Comparison of ENCODE assay signal across 12 cellular contexts in the genomic region with DNA sequence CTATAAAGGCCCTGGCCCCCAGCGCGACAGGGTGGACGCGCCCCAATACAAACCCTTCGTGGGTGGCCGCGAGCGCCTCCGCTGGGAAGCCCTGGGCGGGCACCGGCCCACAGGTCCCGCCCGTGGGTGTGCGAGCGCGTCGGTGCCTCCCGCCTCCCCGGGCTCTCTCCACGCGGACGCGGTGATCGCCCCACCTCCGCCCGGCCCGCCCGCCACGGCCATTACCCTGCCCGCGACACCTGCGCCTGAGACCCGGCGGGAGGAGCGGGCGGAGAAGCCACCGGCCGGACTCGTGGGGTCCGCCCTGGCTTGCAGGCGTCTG.
DNase-seq lines count a peak whose midpoint lies in the region; ATAC-seq and TF ChIP-seq lines count a peak whose summit lies in the region.
"Had no signal": no experiment of that assay in that cellular context is flagged by ENCODE, and none has a peak within 500 bp of the region (broad histone marks: within the 10 kb centered on the region; RNA-seq: fewer than 3 reads in every experiment).

No MANE protein-coding gene starts in this region.

- no peaks in the 10 kb centered on the region for H3K36me3 Mint-ChIP-seq in CD4-positive, alpha-beta memory T cell
- H3K36me3 Mint-ChIP-seq: natural killer cell treated with Interleukin-12 subunit alpha and Interleukin-12 subunit beta and Interleukin-15 and Interleukin-18, amount 100 ng/mL, for 72 hours had no signal

- H3K9me3 ChIP-seq in CD4-positive, alpha-beta memory T cell (ENCODE audit: control insufficient read depth in 1 of 2, low read length in 2 of 2): no peaks in the 10 kb centered on the region
- H3K9me3 ChIP-seq in Peyer's patch (peaks cover 0 to 3% (median 0%) of the 10 kb centered on the region in 4 donors), heart left ventricle (no peaks in the 10 kb centered on the region)

- no peak for ATAC-seq in heart left ventricle
- peak; percentile 26 for ATAC-seq in omental fat pad (ENCODE audit: low FRiP score)

- intact Hi-C loops in CD4-positive, alpha-beta memory T cell (cut with micrococcal nuclease): no loop called here
- intact Hi-C loops in heart left ventricle (cut with DNase I): no loop called here
- intact Hi-C loops in posterior vena cava (cut with DNase I): no loop called here

- H3K27me3 Mint-ChIP-seq in CD4-positive, alpha-beta memory T cell: peaks cover 57 to 74% of the 10 kb centered on the region in 2 donors

- peaks cover 48% of the 10 kb centered on the region for H3K27me3 ChIP-seq in CD4-positive, alpha-beta memory T cell (ENCODE audit: insufficient read depth, low read length)
- H3K27me3 ChIP-seq in Peyer's patch (peaks cover 0 to 57% of the 10 kb centered on the region in 2 donors), heart left ventricle (peaks cover 54 to 98% (median 83%) of the 10 kb centered on the region in 9 donors)

- no peak for TF ChIP-seq CTCF in Peyer's patch (IDR thresholded peaks at IDR 0.05)
- no peak for TF ChIP-seq CTCF in heart left ventricle (IDR thresholded peaks at IDR 0.05)
- no peak for TF ChIP-seq CTCF in omental fat pad (IDR thresholded peaks at IDR 0.05)

- H3K4me3 ChIP-seq in CD4-positive, alpha-beta memory T cell (ENCODE audit: low read length in 2 of 2): peak overlapping the region in 1 of 2 donors; percentile 18
- H3K4me3 ChIP-seq in Peyer's patch: peak overlapping the region; percentile 25 to 58 (median 53)
- peak overlapping the region in 11 of 12 donors; percentile 12 to 50 (median 41) for H3K4me3 ChIP-seq in heart left ventricle

- peaks cover 29% of the 10 kb centered on the region for H3K4me1 ChIP-seq in CD4-positive, alpha-beta memory T cell (ENCODE audit: insufficient read depth, low read length)
- H3K4me1 ChIP-seq in Peyer's patch (peaks cover 0 to 34% (median 18%) of the 10 kb centered on the region in 4 donors), heart left ventricle (peaks cover 7 to 43% (median 23%) of the 10 kb centered on the region in 12 donors)

- peak in 1 of 5 donors; percentile 10 for DNase-seq in CD4-positive, alpha-beta memory T cell
- DNase-seq in Peyer's patch (no peak), heart left ventricle (no peak), omental fat pad (ENCODE audit: low spot score) (no peak), NCI-H446 treated with DMSO at 0.1 percent for 48 hours (lab: John Stamatoyannopoulos, UW) (no peak), posterior vena cava (ENCODE audit: low spot score) (no peak), medulla oblongata (ENCODE audit: extremely low spot score) (no peak), RPMI8226 (no peak)
- DNase-seq: DND-41, NCI-H1092 treated with DMSO at 0.1 percent for 48 hours had no signal

- peaks cover 14 to 48% (median 24%) of the 10 kb centered on the region in 4 donors for H3K4me1 Mint-ChIP-seq in CD4-positive, alpha-beta memory T cell

- H3K27ac ChIP-seq in CD4-positive, alpha-beta memory T cell (ENCODE audit: low read depth, low read length): no peak overlapping the region
- H3K27ac ChIP-seq in Peyer's patch (no peak overlapping the region), heart left ventricle (no peak overlapping the region)
- H3K27ac ChIP-seq: SK-N-MC had no signal

- H3K9me3 Mint-ChIP-seq in CD4-positive, alpha-beta memory T cell: peaks cover 0 to 2% (median 0%) of the 10 kb centered on the region in 8 donors
- H3K9me3 Mint-ChIP-seq: natural killer cell treated with Interleukin-12 subunit alpha and Interleukin-12 subunit beta and Interleukin-15 and Interleukin-18, amount 100 ng/mL, for 72 hours had no signal

- no peaks in the 10 kb centered on the region for H3K36me3 ChIP-seq in CD4-positive, alpha-beta memory T cell (ENCODE audit: insufficient read depth, low read length)
- no peaks in the 10 kb centered on the region for H3K36me3 ChIP-seq in Peyer's patch
- no peaks in the 10 kb centered on the region for H3K36me3 ChIP-seq in heart left ventricle

- WGBS in heart left ventricle, 4 donors: 0 to 3% (median 1%) methylated on average over 1 to 41 of the region's 41 CpGs

- POLR2A ChIA-PET in CD4-positive, alpha-beta memory T cell (lab: Charles Lee; ENCODE audit: partially characterized antibody): no interaction called here

- peak overlapping the region; percentile 52 to 79 (median 65) for H3K4me3 Mint-ChIP-seq in CD4-positive, alpha-beta memory T cell

- CTCF ChIA-PET in CD4-positive, alpha-beta memory T cell (lab: Charles Lee; ENCODE audit: partially characterized antibody): no interaction called here

- TF ChIP-seq POLR2A in Peyer's patch (IDR thresholded peaks at IDR 0.05): no peak
- TF ChIP-seq POLR2A in heart left ventricle (IDR thresholded peaks at IDR 0.05): no peak

- no peak overlapping the region for H3K27ac Mint-ChIP-seq in CD4-positive, alpha-beta memory T cell
- H3K27ac Mint-ChIP-seq: natural killer cell treated with Interleukin-12 subunit alpha and Interleukin-12 subunit beta and Interleukin-15 and Interleukin-18, amount 100 ng/mL, for 72 hours had no signal
